In genomic region chr10:113709221-113709838, GRCh38 we compare ENCODE assay signal across 11 cellular contexts. TPM values are rescaled to one million over a fixed set of nuclear protein-coding genes. Genes with fewer than 3 reads are reported as not detected.
DNase-seq lines count a peak whose midpoint lies in the region; ATAC-seq, FAIRE-seq and TF ChIP-seq lines count a peak whose summit lies in the region.
"Had no signal": no experiment of that assay in that cellular context is flagged by ENCODE, and none has a peak within 500 bp of the region (broad histone marks: within the 10 kb centered on the region; RNA-seq: fewer than 3 reads in every experiment).

No MANE protein-coding gene starts in this region.

- FAIRE-seq in A549 (lab: Jason Lieb, UNC): no peak

- H3K4me2 ChIP-seq in A549 (peak overlapping the region; percentile 52), hepatocyte (peak overlapping the region; percentile 9)

- H3K36me3 ChIP-seq in hepatocyte (replicated peaks; ENCODE audit: insufficient read depth, low read depth): no peaks in the 10 kb centered on the region

- ATAC-seq in A549 (peak; percentile 40 to 48; a peak in 5 of 6 replicates), T-helper 17 cell (no peak), HG02973 (IDR thresholded peaks at IDR 0.05; ENCODE audit: unreplicated experiment) (no peak), HG02970 (IDR thresholded peaks at IDR 0.05; ENCODE audit: low FRiP score, unreplicated experiment) (no peak)
- ATAC-seq: lower lobe of right lung had no signal

- H3K4me1 ChIP-seq in A549: peaks cover 28% of the 10 kb centered on the region
- peaks cover 6% of the 10 kb centered on the region for H3K4me1 ChIP-seq in hepatocyte (ENCODE audit: insufficient read depth)

- TF ChIP-seq EP300 in A549 (IDR thresholded peaks at IDR 0.05): no peak

- H3K9me3 ChIP-seq in A549: no peaks in the 10 kb centered on the region
- no peaks in the 10 kb centered on the region for H3K9me3 ChIP-seq in T-helper 17 cell (ENCODE audit: control insufficient read depth, low read length, poor library complexity, severe bottlenecking)
- no peaks in the 10 kb centered on the region for H3K9me3 ChIP-seq in hepatocyte (ENCODE audit: low read depth)
- H3K9me3 ChIP-seq: lower lobe of right lung had no signal

- H3K4me3 Mint-ChIP-seq in T-helper 17 cell: no peak overlapping the region
- H3K4me3 Mint-ChIP-seq: CD14-positive monocyte; T-helper 1 cell treated with Interleukin-12 subunit alpha and Interleukin-12 subunit beta and Interleukin-4 antibody, amounts not matched to agents 30 μg/mL and 1 μg/mL, for 36 hours had no signal

- peaks cover 5% of the 10 kb centered on the region for H3K36me3 Mint-ChIP-seq in T-helper 17 cell (ENCODE audit: low read depth)

- POLR2A ChIA-PET in A549 (lab: Yijun Ruan, JAX): interaction anchor here (0.6 kb wide), 1 partner anchor 40 kb away, joined by 4 read pairs; no protein-coding TSS in a partner anchor

- no peaks in the 10 kb centered on the region for H3K9me2 ChIP-seq in hepatocyte (replicated peaks; ENCODE audit: insufficient read depth)

- no peaks in the 10 kb centered on the region for H4K20me1 ChIP-seq in hepatocyte (ENCODE audit: insufficient read depth, poor library complexity, severe bottlenecking)

- TF ChIP-seq POLR2A in A549 (IDR thresholded peaks at IDR 0.05; ENCODE audit: low read length): no peak

- no peak overlapping the region for H2AFZ ChIP-seq in hepatocyte

- TF ChIP-seq CTCF in A549 (IDR thresholded peaks at IDR 0.05) (no peak), hepatocyte (IDR thresholded peaks at IDR 0.05; ENCODE audit: poor library complexity) (no peak), GM20000 (IDR thresholded peaks at IDR 0.05; ENCODE audit: extremely low read depth, missing control alignments) (no peak)

- H3K27me3 Mint-ChIP-seq in T-helper 17 cell: no peaks in the 10 kb centered on the region

- H3K27ac ChIP-seq in A549: peak overlapping the region; percentile 14 to 72; a peak in 4 of 6 replicates
- H3K27ac ChIP-seq in hepatocyte: no peak overlapping the region
- H3K27ac ChIP-seq: lower lobe of right lung had no signal

- H3K27ac Mint-ChIP-seq in T-helper 17 cell: peak overlapping the region; percentile 86
- H3K27ac Mint-ChIP-seq: T-helper 1 cell treated with Interleukin-12 subunit alpha and Interleukin-12 subunit beta and Interleukin-4 antibody, amounts not matched to agents 30 μg/mL and 1 μg/mL, for 36 hours had no signal

- no peak overlapping the region for H3K4me3 ChIP-seq in A549
- no peak overlapping the region for H3K4me3 ChIP-seq in hepatocyte
- H3K4me3 ChIP-seq: lower lobe of right lung had no signal

- DNase-seq in A549 (ENCODE audit: low read depth in 1 of 2, low spot score in 1 of 2): peak in 1 of 2 experiments; percentile 7
- DNase-seq in HS-27A (ENCODE audit: low read depth): peak; percentile 27
- no peak for DNase-seq in T-helper 17 cell
- peak; percentile 27 for DNase-seq in hepatocyte (ENCODE audit: low spot score)
- DNase-seq in GM20000 (ENCODE audit: low spot score): no peak
- no peak for DNase-seq in NOMO-1 treated with DMSO at 0.1 percent for 48 hours (lab: John Stamatoyannopoulos, UW; ENCODE audit: unreplicated experiment)
- DNase-seq: lower lobe of right lung had no signal

- H3K79me2 ChIP-seq in hepatocyte: no peaks in the 10 kb centered on the region

- 37% methylated on average over 8 of the region's 8 CpGs for WGBS in A549 (ENCODE audit: missing lambda C conversion rate)
- WGBS in hepatocyte (ENCODE audit: low lambda C conversion rate, missing lambda C conversion rate): 42% methylated on average over 8 of the region's 8 CpGs

- CTCF ChIA-PET in A549 (lab: Yijun Ruan, JAX): interaction anchor here (0.6 to 6.3 kb wide), 8 partner anchors 10 to 465 kb away, joined by 3 to 59 read pairs (median 3); no protein-coding TSS in a partner anchor

- no peak for TF ChIP-seq RAD21 in A549 (conservative IDR thresholded peaks at IDR 0.05 in 1 of 2, IDR thresholded peaks at IDR 0.05 in 1 of 2)

- peaks cover 29% of the 10 kb centered on the region for H3K4me1 Mint-ChIP-seq in T-helper 17 cell

- H3K27me3 ChIP-seq in hepatocyte: no peaks in the 10 kb centered on the region

TF ChIP-seq in A549, 52 proteins besides CTCF, POLR2A, EP300 and RAD21 (continues in another document):
- TF ChIP-seq HOXA7 (CRISPR knock-in tag; IDR thresholded peaks at IDR 0.05) (no peak), ZNF302 (CRISPR knock-in tag; IDR thresholded peaks at IDR 0.05) (no peak), RNF2 (IDR thresholded peaks at IDR 0.05; ENCODE audit: borderline replicate concordance, low read depth) (no peak), PHF8 (IDR thresholded peaks at IDR 0.05; ENCODE audit: borderline replicate concordance, low read depth) (no peak), MAFK (IDR thresholded peaks at IDR 0.05; ENCODE audit: partially characterized antibody) (no peak), FOXS1 (CRISPR knock-in tag; IDR thresholded peaks at IDR 0.05) (no peak), HOXB5 (CRISPR knock-in tag; IDR thresholded peaks at IDR 0.05) (no peak), ELK1 (IDR thresholded peaks at IDR 0.05; ENCODE audit: low read depth, low read length) (no peak), PBX3 (IDR thresholded peaks at IDR 0.05) (no peak), ATOH8 (CRISPR knock-in tag; IDR thresholded peaks at IDR 0.05; ENCODE audit: low read depth) (no peak), BHLHE40 (IDR thresholded peaks at IDR 0.05; ENCODE audit: low read depth, low read length) (no peak), SREBF2 (IDR thresholded peaks at IDR 0.05) (no peak), ZC3H11A (IDR thresholded peaks at IDR 0.05) (no peak), E2F6 (IDR thresholded peaks at IDR 0.05; ENCODE audit: borderline replicate concordance, low read depth) (no peak), TP53 (CRISPR knock-in tag; IDR thresholded peaks at IDR 0.05) (no peak), MAX (IDR thresholded peaks at IDR 0.05) (no peak), HDAC2 (IDR thresholded peaks at IDR 0.05) (no peak)

RNA-seq across cellular contexts. Expression of gene CASP7, which starts 29.6 kb away (rescaled TPM):
- polyA plus RNA-seq in A549 (2011; rRNA removed) (27.0 and 29.7 TPM in 2 replicates), A549 (2017; fragmentation: RNase III; extraction: RNeasy Plus Mini Kit Qiagen cat#74134 plus additional on column Dnase treatment) (21.4 to 23.9 TPM (median 22.6 TPM) in 3 replicates), hepatocyte (19.8 and 24.8 TPM in 2 replicates)
- 12.1 and 12.6 TPM in 2 replicates for polyA plus RNA-seq in A549 (2012; cell fraction: cytosol; rRNA removed)
- polyA plus RNA-seq in A549 (2012; cell fraction: nucleus; rRNA removed): 6.2 and 8.6 TPM in 2 replicates
- 11.2 and 14.1 TPM in 2 replicates for polyA minus RNA-seq in A549 (2011; rRNA and poly(A)+ RNA removed)
- total RNA-seq in T-helper 17 cell (10 to 100 TPM; 12.7 to 14.2 TPM), hepatocyte (32.9 and 35.0 TPM in 2 replicates)

RNA-seq across cellular contexts. Expression of gene PLEKHS1, which starts 42.2 kb away (rescaled TPM):
- polyA plus RNA-seq in A549 (2011; rRNA removed) (0.05 and 0.08 TPM in 2 replicates), A549 (2017; fragmentation: RNase III; extraction: RNeasy Plus Mini Kit Qiagen cat#74134 plus additional on column Dnase treatment) (0.03 to 0.09 TPM (median 0.08 TPM) in 3 replicates), hepatocyte (not detected in 2 replicates)
- 0.03 TPM in 2 replicates for polyA plus RNA-seq in A549 (2012; cell fraction: cytosol; rRNA removed)
- polyA plus RNA-seq in A549 (2012; cell fraction: nucleus; rRNA removed): 0.04 and 0.05 TPM in 2 replicates
- polyA minus RNA-seq in A549 (2011; rRNA and poly(A)+ RNA removed): 0.10 TPM in 1 of 2 replicates, not detected in the other
- total RNA-seq in T-helper 17 cell (under 1 TPM in 1 of 2 donors, not detected in 1; 0.13 TPM), hepatocyte (0.23 TPM in 1 of 2 replicates, not detected in the other)
- polyA plus RNA-seq: CD14-positive monocyte had no signal

RNA-seq across cellular contexts. Expression of gene NRAP, which starts 45.5 kb away (rescaled TPM):
- polyA plus RNA-seq in A549 (2011; rRNA removed) (not detected in 2 replicates), A549 (2017; fragmentation: RNase III; extraction: RNeasy Plus Mini Kit Qiagen cat#74134 plus additional on column Dnase treatment) (not detected in 3 replicates), hepatocyte (0.04 and 0.19 TPM in 2 replicates)
- polyA plus RNA-seq in A549 (2012; cell fraction: cytosol; rRNA removed): not detected in 2 replicates
- polyA plus RNA-seq in A549 (2012; cell fraction: nucleus; rRNA removed): not detected in 2 replicates
- polyA minus RNA-seq in A549 (2011; rRNA and poly(A)+ RNA removed): not detected in 2 replicates
- total RNA-seq in T-helper 17 cell (not detected), hepatocyte (not detected in 2 replicates)
- total RNA-seq: lower lobe of right lung had no signal
- polyA plus RNA-seq: CD14-positive monocyte had no signal

Comparison
In these comparisons a context has a peak if more than half of its experiments do, and no peak if none do; other contexts are left out.
1. ATAC-seq: peak in A549 (2 of 2); none in T-helper 17 cell (single experiment), HG02973 (single experiment) and HG02970 (single experiment).
2. DNase-seq: peak in HS-27A (single experiment) and hepatocyte (single experiment); none in T-helper 17 cell (0 of 3), GM20000 (single experiment) and NOMO-1 treated with DMSO at 0.1 percent for 48 hours (single experiment).